In the genomic region with DNA sequence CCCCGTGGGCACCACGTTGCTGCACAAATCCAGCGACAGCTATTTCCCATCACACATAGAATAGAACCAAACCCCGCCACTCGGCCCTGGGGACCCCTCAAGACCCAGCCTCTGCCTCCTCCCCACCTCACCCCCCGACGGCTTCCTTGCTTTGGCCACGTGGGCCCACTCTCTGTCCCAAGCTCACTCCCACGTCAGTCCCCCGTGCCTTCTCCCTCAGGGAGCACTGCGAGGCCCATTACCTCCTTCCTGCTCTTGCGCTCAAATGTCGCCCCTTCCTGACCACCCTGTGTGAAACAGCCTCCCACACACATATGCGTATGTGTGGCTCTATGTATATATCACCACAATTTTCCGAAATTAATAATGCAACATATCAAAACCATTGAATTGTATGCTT, we compare ENCODE assay signal across 23 cellular contexts.
"Had no signal": no experiment of that assay in that cellular context is flagged by ENCODE, and none has a peak within 500 bp of the region (broad histone marks: within the 10 kb centered on the region; RNA-seq: fewer than 3 reads in every experiment).

No MANE protein-coding gene starts in this region.

- H3K4me1 ChIP-seq: ascending aorta, esophagus muscularis mucosa, gastroesophageal sphincter, heart right ventricle, parathyroid adenoma, right lobe of liver, suprapubic skin, tibial nerve had no signal

- DNase-seq: activated CD4-positive, alpha-beta T cell treated with anti-CD3 and anti-CD28 coated beads, Interleukin-2, amount 10 ng/mL, durations not matched to agents 7 days and 5 days; activated CD8-positive, alpha-beta T cell treated with anti-CD3 and anti-CD28 coated beads, Interleukin-2, amount 10 ng/mL, durations not matched to agents 7 days and 5 days; activated gamma-delta T cell; activated naive CD4-positive, alpha-beta T cell treated with anti-CD3 and anti-CD28 coated beads, Interleukin-2, amount 50 U/mL, for 16 hours; activated naive CD8-positive, alpha-beta T cell treated with anti-CD3 and anti-CD28 coated beads, Interleukin-2, amount 50 U/mL, for 24 hours; central memory CD4-positive, alpha-beta T cell; effector memory CD8-positive, alpha-beta T cell; heart right ventricle; kidney; naive thymus-derived CD8-positive, alpha-beta T cell; right lobe of liver; small intestine; stimulated activated CD4-positive, alpha-beta T cell treated with anti-CD3 and anti-CD28 coated beads, Interleukin-15, amount 100 ng/mL, for 24 hours; stomach; T-cell had no signal

- H3K27ac ChIP-seq: ascending aorta, esophagus muscularis mucosa, gastroesophageal sphincter, heart right ventricle, parathyroid adenoma, right lobe of liver, stomach, suprapubic skin, tibial nerve, VCaP had no signal

- H3K9me3 ChIP-seq: ascending aorta, gastroesophageal sphincter, right lobe of liver, suprapubic skin had no signal

- H3K27me3 ChIP-seq: ascending aorta, right lobe of liver, tibial nerve had no signal

- H3K36me3 ChIP-seq: ascending aorta, esophagus muscularis mucosa, gastroesophageal sphincter, heart right ventricle, right lobe of liver, stomach, suprapubic skin, tibial nerve had no signal

- H2AFZ ChIP-seq: parathyroid adenoma had no signal

- H3K4me3 ChIP-seq: ascending aorta, gastroesophageal sphincter, lung, right lobe of liver, stomach, tibial nerve had no signal

- H3K79me2 ChIP-seq: parathyroid adenoma had no signal
